Comparison of ENCODE assay signal across 12 cellular contexts in the genomic region with DNA sequence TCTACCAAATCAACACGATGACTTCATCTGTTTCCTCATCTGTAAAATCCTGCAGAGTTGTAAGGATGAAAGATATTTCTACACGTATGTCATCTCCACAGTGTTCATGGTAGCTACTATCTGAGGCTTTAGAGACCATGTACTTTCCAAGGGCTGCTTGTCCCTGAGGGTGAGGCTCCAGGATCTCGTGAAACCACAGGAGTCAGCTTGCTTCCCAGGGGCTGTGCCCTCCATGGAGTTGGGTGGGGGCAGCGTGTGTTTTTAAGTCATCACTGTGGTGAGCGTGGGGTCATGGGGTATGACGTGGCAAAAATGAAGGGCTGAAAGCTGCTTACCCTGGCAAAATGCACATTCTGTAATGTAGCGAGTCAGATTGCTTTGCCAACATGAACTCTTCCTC.
DNase-seq lines count a peak whose midpoint lies in the region; ATAC-seq and TF ChIP-seq lines count a peak whose summit lies in the region.
"Had no signal": no experiment of that assay in that cellular context is flagged by ENCODE, and none has a peak within 500 bp of the region (broad histone marks: within the 10 kb centered on the region; RNA-seq: fewer than 3 reads in every experiment).

No MANE protein-coding gene starts in this region.

- peaks cover 14% of the 10 kb centered on the region for H3K4me1 Mint-ChIP-seq in CD14-positive monocyte
- H3K4me1 Mint-ChIP-seq: central memory CD8-positive, alpha-beta T cell had no signal

- no peaks in the 10 kb centered on the region for H3K27me3 ChIP-seq in IMR-90 (ENCODE audit: control insufficient read depth, insufficient read depth, low read length)

- H4K20me1 ChIP-seq in IMR-90 (ENCODE audit: insufficient read depth, low read length): peaks cover 5% of the 10 kb centered on the region; the same call in 1 of the 2 replicates

- peaks cover 0 to 3% (median 0%) of the 10 kb centered on the region in 7 donors for H3K9me3 Mint-ChIP-seq in CD14-positive monocyte
- H3K9me3 Mint-ChIP-seq: CD4-positive, alpha-beta T cell; central memory CD8-positive, alpha-beta T cell; T-helper 2 cell treated with Interferon-gamma antibody and Interleukin-4, amounts not matched to agents 5 μg/mL and 100 μg/mL, for 36 hours had no signal

- no CpG with 5 or more reads among the region's 7 CpGs for WGBS in IMR-90 (ENCODE audit: extremely low coverage in 2 of 2, insufficient read length in 1 of 2), 2 experiments
- 87 to 95% methylated on average over 7 of the region's 7 CpGs for WGBS in lower leg skin, 2 donors

- peak overlapping the region in 1 of 7 donors; percentile 23 for H3K27ac Mint-ChIP-seq in CD14-positive monocyte
- H3K27ac Mint-ChIP-seq: CD4-positive, alpha-beta T cell; T-helper 2 cell treated with Interferon-gamma antibody and Interleukin-4, amounts not matched to agents 5 μg/mL and 100 μg/mL, for 36 hours had no signal

- no peak overlapping the region for H3K9ac ChIP-seq in IMR-90 (ENCODE audit: low read depth, low read length)

- peak overlapping the region; percentile 57 for H3K23ac ChIP-seq in IMR-90 (ENCODE audit: low read depth, low read length)

- peak overlapping the region; percentile 45 for H3K18ac ChIP-seq in IMR-90 (ENCODE audit: low read depth, low read length)

- H3K14ac ChIP-seq in IMR-90 (replicated peaks; ENCODE audit: low read depth, low read length): peak overlapping the region; percentile 32

- no peak overlapping the region for H3K4me3 Mint-ChIP-seq in CD14-positive monocyte
- H3K4me3 Mint-ChIP-seq: CD4-positive, alpha-beta T cell; central memory CD8-positive, alpha-beta T cell; T-helper 2 cell treated with Interferon-gamma antibody and Interleukin-4, amounts not matched to agents 5 μg/mL and 100 μg/mL, for 36 hours had no signal

- H3K9me3 ChIP-seq in IMR-90 (ENCODE audit: control insufficient read depth, insufficient read depth, low read length): no peaks in the 10 kb centered on the region

- peak overlapping the region; percentile 69 for H2BK15ac ChIP-seq in IMR-90 (ENCODE audit: low read depth, low read length)

- H2AK5ac ChIP-seq in IMR-90 (ENCODE audit: low read depth, low read length): peak overlapping the region; percentile 30

- POLR2A ChIA-PET in IMR-90 (lab: Charles Lee; ENCODE audit: unreplicated experiment): no interaction called here

- TF ChIP-seq CTCF in AG09309 (IDR thresholded peaks at IDR 0.05; ENCODE audit: control insufficient read depth, insufficient read depth, low read depth, low read length, missing control alignments): no peak
- TF ChIP-seq CTCF in IMR-90 (conservative IDR thresholded peaks at IDR 0.05; ENCODE audit: low read depth, low read length): no peak
- TF ChIP-seq CTCF in astrocyte of the spinal cord (IDR thresholded peaks at IDR 0.05; ENCODE audit: low read depth, low read length): no peak
- no peak for TF ChIP-seq CTCF in CD14-positive monocyte (IDR thresholded peaks at IDR 0.05)
- no peak for TF ChIP-seq CTCF in lower leg skin (IDR thresholded peaks at IDR 0.05)

- peaks cover 0 to 2% (median 1%) of the 10 kb centered on the region in 3 donors for H3K27me3 Mint-ChIP-seq in CD14-positive monocyte (ENCODE audit: low read depth in 3 of 3)

- intact Hi-C loops in IMR-90 (cut with micrococcal nuclease) (loop anchor here (5.0 kb wide), 2 partner anchors 81 to 146 kb away; a partner anchor contains a TSS), CD14-positive monocyte (cut with micrococcal nuclease) (no loop called here), lower leg skin (cut with DNase I; ENCODE audit: low total_unique reads) (no loop called here)

- CTCF ChIA-PET in IMR-90 (lab: Yijun Ruan, JAX): interaction anchor here (0.7 to 1.5 kb wide), 4 partner anchors 9 to 84 kb away, joined by 3 to 5 read pairs (median 3); no protein-coding TSS in a partner anchor

- no peaks in the 10 kb centered on the region; the same call in 1 of the 2 replicates for H3K36me3 ChIP-seq in IMR-90 (ENCODE audit: control insufficient read depth, insufficient read depth, low read length)

- H3K4ac ChIP-seq in IMR-90 (ENCODE audit: low read depth, low read length): peak overlapping the region; percentile 95

- peak; percentile 74 for DNase-seq in AG09309 (ENCODE audit: low read depth)
- peak; percentile 93 for DNase-seq in IMR-90
- DNase-seq in astrocyte of the spinal cord (ENCODE audit: low read depth, low spot score): peak; percentile 97
- peak; percentile 88 for DNase-seq in iris pigment epithelial cell (ENCODE audit: low read depth)
- no peak for DNase-seq in CD14-positive monocyte (ENCODE audit: low spot score)
- no peak for DNase-seq in lower leg skin (ENCODE audit: low spot score in 2 of 2)
- DNase-seq: CD4-positive, alpha-beta T cell had no signal

- no peak; the same call in 1 of the 2 replicates for TF ChIP-seq RAD21 in IMR-90 (IDR thresholded peaks at IDR 0.05; ENCODE audit: low read length)

- peak overlapping the region; percentile 23 for H3K4me2 ChIP-seq in IMR-90 (ENCODE audit: low read depth, low read length)

- peaks cover 37% of the 10 kb centered on the region for H3K9me1 ChIP-seq in IMR-90 (ENCODE audit: insufficient read depth, low read length)

- peak overlapping the region; percentile 34 for H4K5ac ChIP-seq in IMR-90 (ENCODE audit: low read depth, low read length)

- BruUV-seq in IMR-90 (replicated peaks; lab: Mats Ljungman, UMichigan): no TSS peak

- peak overlapping the region; percentile 74 for H3K56ac ChIP-seq in IMR-90 (ENCODE audit: extremely low read depth, insufficient read depth, low read length)

- H2BK5ac ChIP-seq in IMR-90 (ENCODE audit: low read depth, low read length, poor library complexity, severe bottlenecking): peak overlapping the region; percentile 96

- H4K91ac ChIP-seq in IMR-90 (ENCODE audit: insufficient read depth, low read depth, low read length): peak overlapping the region; percentile 75

- peak overlapping the region; percentile 87 for H3K27ac ChIP-seq in IMR-90 (ENCODE audit: insufficient read depth, low read length)

- H3K4me3 ChIP-seq in AG09309 (ENCODE audit: control insufficient read depth, low read depth, low read length) (no peak overlapping the region), IMR-90 (ENCODE audit: insufficient read depth, low read depth, low read length) (no peak overlapping the region), astrocyte of the spinal cord (ENCODE audit: low read depth, low read length) (no peak overlapping the region), lower leg skin (ENCODE audit: low read depth, poor library complexity, severe bottlenecking) (no peak overlapping the region)
- H3K4me3 ChIP-seq: skin epidermis had no signal

- H2BK20ac ChIP-seq in IMR-90 (ENCODE audit: low read depth, low read length): peak overlapping the region; percentile 84

- H3K36me3 Mint-ChIP-seq in CD14-positive monocyte: no peaks in the 10 kb centered on the region

- TF ChIP-seq POLR2A in IMR-90 (IDR thresholded peaks at IDR 0.05; ENCODE audit: low read depth, low read length) (0 out of 2 replicates have a peak, but pooled peaks have one; percentile 23), lower leg skin (IDR thresholded peaks at IDR 0.05) (no peak)

- H3K79me1 ChIP-seq in IMR-90 (ENCODE audit: low read depth in 1 of 2, low read length in 2 of 2): peaks cover 51 to 81% of the 10 kb centered on the region in 2 experiments

- peak; percentile 52 for ATAC-seq in IMR-90 (ENCODE audit: low read depth)
- ATAC-seq in GM18517 (IDR thresholded peaks at IDR 0.05; ENCODE audit: unreplicated experiment): no peak
- ATAC-seq in GM18511 (IDR thresholded peaks at IDR 0.05; ENCODE audit: unreplicated experiment): no peak

- peak overlapping the region; percentile 11 to 82 for H4K8ac ChIP-seq in IMR-90 (ENCODE audit: low read depth in 2 of 2, low read length in 2 of 2)

- in situ Hi-C loops in IMR-90 (cut with MboI; ENCODE audit: low sequenced_read_pairs): no loop called here
- in situ Hi-C loops in astrocyte of the spinal cord (cut with HindIII; ENCODE audit: low sequenced_read_pairs): no loop called here

- peak overlapping the region; percentile 47 for H2AFZ ChIP-seq in IMR-90 (replicated peaks; ENCODE audit: low read length, poor library complexity)

- peaks cover 19% of the 10 kb centered on the region for H3K4me1 ChIP-seq in IMR-90 (ENCODE audit: control insufficient read depth, insufficient read depth, low read length)

- H2BK120ac ChIP-seq in IMR-90 (ENCODE audit: low read depth, low read length): peak overlapping the region; percentile 92

- dilution Hi-C loops in IMR-90 (cut with HindIII; ENCODE audit: low sequenced_read_pairs, unreplicated experiment): no loop called here

- H2AK9ac ChIP-seq in IMR-90 (replicated peaks; ENCODE audit: low read depth, low read length, poor library complexity): no peak overlapping the region

TF ChIP-seq in IMR-90, 13 proteins besides CTCF, POLR2A, EP300 and RAD21 (continues in another document):
- TF ChIP-seq, protein P1, sequence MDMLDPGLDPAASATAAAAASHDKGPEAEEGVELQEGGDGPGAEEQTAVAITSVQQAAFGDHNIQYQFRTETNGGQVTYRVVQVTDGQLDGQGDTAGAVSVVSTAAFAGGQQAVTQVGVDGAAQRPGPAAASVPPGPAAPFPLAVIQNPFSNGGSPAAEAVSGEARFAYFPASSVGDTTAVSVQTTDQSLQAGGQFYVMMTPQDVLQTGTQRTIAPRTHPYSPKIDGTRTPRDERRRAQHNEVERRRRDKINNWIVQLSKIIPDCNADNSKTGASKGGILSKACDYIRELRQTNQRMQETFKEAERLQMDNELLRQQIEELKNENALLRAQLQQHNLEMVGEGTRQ (IDR thresholded peaks at IDR 0.05; ENCODE audit: low read depth, low read length): peak; percentile 26; the same call in 1 of the 2 replicates
- TF ChIP-seq RCOR1 (IDR thresholded peaks at IDR 0.05; ENCODE audit: insufficient replicate concordance, low read length): peak; percentile 19
- TF ChIP-seq BHLHE40 (IDR thresholded peaks at IDR 0.05; ENCODE audit: low read depth, low read length): peak; percentile 74
- TF ChIP-seq NFE2L2 (IDR thresholded peaks at IDR 0.05; ENCODE audit: low read depth, low read length): peak; percentile 94
- TF ChIP-seq CEBPB (IDR thresholded peaks at IDR 0.05; ENCODE audit: low read depth, low read length): peak; percentile 22; the same call in 1 of the 2 replicates
- no peak for TF ChIP-seq MXI1 (IDR thresholded peaks at IDR 0.05; ENCODE audit: borderline replicate concordance, low read depth, low read length)
- TF ChIP-seq, protein P2, sequence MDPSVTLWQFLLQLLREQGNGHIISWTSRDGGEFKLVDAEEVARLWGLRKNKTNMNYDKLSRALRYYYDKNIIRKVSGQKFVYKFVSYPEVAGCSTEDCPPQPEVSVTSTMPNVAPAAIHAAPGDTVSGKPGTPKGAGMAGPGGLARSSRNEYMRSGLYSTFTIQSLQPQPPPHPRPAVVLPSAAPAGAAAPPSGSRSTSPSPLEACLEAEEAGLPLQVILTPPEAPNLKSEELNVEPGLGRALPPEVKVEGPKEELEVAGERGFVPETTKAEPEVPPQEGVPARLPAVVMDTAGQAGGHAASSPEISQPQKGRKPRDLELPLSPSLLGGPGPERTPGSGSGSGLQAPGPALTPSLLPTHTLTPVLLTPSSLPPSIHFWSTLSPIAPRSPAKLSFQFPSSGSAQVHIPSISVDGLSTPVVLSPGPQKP (IDR thresholded peaks at IDR 0.05; ENCODE audit: borderline replicate concordance, low read depth, low read length): no peak
- TF ChIP-seq FOS (IDR thresholded peaks at IDR 0.05; ENCODE audit: low read depth, low read length): peak; percentile 43; the same call in 1 of the 2 replicates

Comparison
In these comparisons a context has a peak if more than half of its experiments do, and no peak if none do; other contexts are left out.
1. DNase-seq: peak in AG09309 (single experiment), IMR-90 (single experiment), astrocyte of the spinal cord (single experiment) and iris pigment epithelial cell (single experiment); none in CD14-positive monocyte (single experiment) and lower leg skin (0 of 2).